In the genomic region with DNA sequence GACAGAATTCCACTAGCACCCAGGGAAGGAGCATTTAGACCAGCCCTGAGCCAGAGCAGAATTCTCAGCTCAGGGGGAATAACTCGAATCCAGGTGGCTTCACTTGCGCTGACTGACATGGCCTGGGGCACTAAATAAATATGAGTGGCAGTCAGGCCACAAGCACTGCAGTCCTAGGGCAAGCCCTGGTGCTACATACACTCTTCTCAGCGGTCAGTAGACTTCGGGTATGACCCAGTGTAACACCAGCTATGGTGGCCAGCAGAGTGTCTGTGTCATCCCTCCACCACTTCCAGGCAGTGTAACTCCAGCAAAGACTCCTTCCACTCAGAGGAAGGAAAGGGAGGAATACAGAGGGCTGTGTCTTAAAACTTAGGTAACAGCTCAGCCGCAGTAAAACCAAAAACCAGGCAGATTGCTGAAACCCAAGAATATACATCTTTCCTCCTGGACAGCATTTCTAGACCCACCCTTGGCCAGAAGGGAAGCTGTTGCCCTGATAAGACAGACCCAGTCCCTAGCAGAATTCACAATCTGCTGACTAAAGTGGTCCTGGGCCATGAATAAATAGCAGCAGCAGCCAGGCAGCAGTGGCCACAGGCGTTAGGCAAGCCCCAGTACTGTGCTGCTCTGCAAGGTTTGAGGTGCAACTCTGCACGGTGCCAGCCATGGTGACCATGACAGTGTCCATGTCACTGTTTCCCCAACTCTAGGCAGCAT, we compare ENCODE assay signal across 24 cellular contexts.
"Had no signal": no experiment of that assay in that cellular context is flagged by ENCODE, and none has a peak within 500 bp of the region (broad histone marks: within the 10 kb centered on the region; RNA-seq: fewer than 3 reads in every experiment).

No MANE protein-coding gene starts in this region.

- ATAC-seq: activated naive CD4-positive, alpha-beta T cell treated with anti-CD3 and anti-CD28 coated beads, Interleukin-2, amount 50 U/mL, for 72 hours; activated T-helper 17 cell treated with anti-CD3 and anti-CD28 coated beads, Interleukin-2, amount 50 U/mL, for 72 hours; effector memory CD8-positive, alpha-beta T cell; gastrocnemius medialis; left colon; naive thymus-derived CD8-positive, alpha-beta T cell had no signal

- H3K9me3 ChIP-seq: colonic mucosa, prostate gland had no signal

- H3K27me3 Mint-ChIP-seq: activated T-cell treated with anti-CD3 and anti-CD28 coated beads, Interleukin-2, amount 50 U/mL, for 24 hours; activated T-helper 17 cell treated with anti-CD3 and anti-CD28 coated beads, Interleukin-2, amount 50 U/mL, for 72 hours; effector memory CD8-positive, alpha-beta T cell; naive thymus-derived CD8-positive, alpha-beta T cell had no signal

- H3K9me3 Mint-ChIP-seq: activated T-helper 17 cell treated with anti-CD3 and anti-CD28 coated beads, Interleukin-2, amount 50 U/mL, for 72 hours had no signal

- H3K4me1 ChIP-seq: adrenal gland, ascending aorta, colonic mucosa, esophagus squamous epithelium, gastrocnemius medialis, prostate gland, stomach, suprapubic skin, tibial nerve, vagina had no signal

- H3K27ac Mint-ChIP-seq: activated naive CD4-positive, alpha-beta T cell treated with anti-CD3 and anti-CD28 coated beads, Interleukin-2, amount 50 U/mL, for 72 hours; activated T-cell treated with anti-CD3 and anti-CD28 coated beads, Interleukin-2, amount 50 U/mL, for 24 hours had no signal

- H3K36me3 ChIP-seq: colonic mucosa, ovary had no signal

- H3K27me3 ChIP-seq: adrenal gland, ascending aorta, colonic mucosa, dorsolateral prefrontal cortex, esophagus squamous epithelium, gastrocnemius medialis, ovary, stomach, suprapubic skin, tibial nerve, vagina had no signal

- DNase-seq: activated CD8-positive, alpha-beta memory T cell treated with anti-CD3 and anti-CD28 coated beads for 24 hours; activated CD8-positive, alpha-beta memory T cell treated with anti-CD3 and anti-CD28 coated beads, Interleukin-2, amount 50 U/mL, for 4 hours; activated T-cell treated with anti-CD3 and anti-CD28 coated beads, Interleukin-2, amount 50 U/mL, for 24 hours; adrenal gland; colonic mucosa; dorsolateral prefrontal cortex; effector memory CD8-positive, alpha-beta T cell; esophagus squamous epithelium; gastrocnemius medialis; head of caudate nucleus; left colon; naive thymus-derived CD8-positive, alpha-beta T cell; ovary; stimulated activated CD4-positive, alpha-beta T cell treated with anti-CD3 and anti-CD28 coated beads, Interleukin-12 subunit alpha, Interleukin-12 subunit beta, amount 100 ng/mL, for 4 hours; stimulated activated CD4-positive, alpha-beta T cell treated with anti-CD3 and anti-CD28 coated beads, Interleukin-1b, Interleukin-23, amount 100 ng/mL, for 48 hours; stomach had no signal

- H3K27ac ChIP-seq: adrenal gland, ascending aorta, colonic mucosa, dorsolateral prefrontal cortex, esophagus squamous epithelium, gastrocnemius medialis, ovary, prostate gland, stomach, suprapubic skin, tibial nerve, vagina had no signal

- H3K4me3 ChIP-seq: adrenal gland, ascending aorta, colonic mucosa, dorsolateral prefrontal cortex, esophagus squamous epithelium, gastrocnemius medialis, lung, ovary, prostate gland, stomach, suprapubic skin, tibial nerve, vagina had no signal

- H3K4me3 Mint-ChIP-seq: activated T-cell treated with anti-CD3 and anti-CD28 coated beads, Interleukin-2, amount 50 U/mL, for 24 hours; activated T-helper 17 cell treated with anti-CD3 and anti-CD28 coated beads, Interleukin-2, amount 50 U/mL, for 72 hours; effector memory CD8-positive, alpha-beta T cell; naive thymus-derived CD8-positive, alpha-beta T cell had no signal
